Comparison of ENCODE assay signal across 26 cellular contexts in genomic region chr10:133361227-133361626, GRCh38. TPM values are rescaled to one million over a fixed set of nuclear protein-coding genes. Genes with fewer than 3 reads are reported as not detected.
DNase-seq lines count a peak whose midpoint lies in the region; ATAC-seq and TF ChIP-seq lines count a peak whose summit lies in the region.
"Had no signal": no experiment of that assay in that cellular context is flagged by ENCODE, and none has a peak within 500 bp of the region (broad histone marks: within the 10 kb centered on the region; RNA-seq: fewer than 3 reads in every experiment).

No MANE protein-coding gene starts in this region.

- CTCF ChIA-PET in A673 (lab: Charles Lee): interaction anchor here (0.6 kb wide), 1 partner anchor 37 kb away, joined by 4 read pairs; no protein-coding TSS in a partner anchor
- CTCF ChIA-PET in CD4-positive, alpha-beta T cell (lab: Charles Lee): no interaction called here

- BruUV-seq in A673 (replicated peaks; lab: Mats Ljungman, UMichigan): no TSS peak

- DNase-seq in A673 (ENCODE audit: low spot score) (no peak), Peyer's patch (no peak), memory B cell (ENCODE audit: low spot score in 2 of 2) (no peak), NCI-H1048 (lab: John Stamatoyannopoulos, UW) (no peak), thyroid gland (no peak)
- DNase-seq in CD4-positive, alpha-beta T cell: no peak
- DNase-seq: central memory CD4-positive, alpha-beta T cell; DMS79; dorsolateral prefrontal cortex; GF-D8; glutamatergic neuron; kidney glomerular epithelial cell; mammary epithelial cell; NCI-H1436; NCI-H510A; substantia nigra had no signal

- H3K36me3 ChIP-seq in A673 (ENCODE audit: insufficient read depth, low read length, poor library complexity, severe bottlenecking) (peaks cover 21% of the 10 kb centered on the region), Peyer's patch (peaks cover 0 to 46% (median 0%) of the 10 kb centered on the region in 3 donors), thyroid gland (peaks cover 29 to 33% of the 10 kb centered on the region in 2 donors)

- H3K4me3 ChIP-seq in A673 (ENCODE audit: low read depth, low read length, poor library complexity, severe bottlenecking) (no peak overlapping the region), Peyer's patch (no peak overlapping the region), thyroid gland (replicated peaks in 1 of 3) (no peak overlapping the region)
- H3K4me3 ChIP-seq: ascending aorta, dorsolateral prefrontal cortex, GM23338 had no signal

- no peaks in the 10 kb centered on the region for H3K27me3 Mint-ChIP-seq in CD4-positive, alpha-beta T cell
- no peaks in the 10 kb centered on the region for H3K27me3 Mint-ChIP-seq in memory B cell

- peak overlapping the region; percentile 6 for H3K27ac Mint-ChIP-seq in CD4-positive, alpha-beta T cell
- peak overlapping the region; percentile 72 for H3K27ac Mint-ChIP-seq in memory B cell
- H3K27ac Mint-ChIP-seq: GM23338 had no signal

- no peak for ATAC-seq in CD4-positive, alpha-beta T cell (ENCODE audit: poor library complexity)
- ATAC-seq in memory B cell (ENCODE audit: low read depth) (no peak), GM19455 (IDR thresholded peaks at IDR 0.05; ENCODE audit: unreplicated experiment) (no peak)
- ATAC-seq: activated naive CD4-positive, alpha-beta T cell treated with anti-CD3 and anti-CD28 coated beads, Interleukin-2, amount 50 U/mL, for 72 hours; GM23338; Panc1 had no signal

- H3K4me1 ChIP-seq in A673 (ENCODE audit: insufficient read depth, low read length, poor library complexity, severe bottlenecking) (no peaks in the 10 kb centered on the region), Peyer's patch (peaks cover 7 to 55% (median 10%) of the 10 kb centered on the region in 4 donors), thyroid gland (peaks cover 0 to 15% of the 10 kb centered on the region in 2 donors)

- no peak overlapping the region for H3K4me3 Mint-ChIP-seq in CD4-positive, alpha-beta T cell
- peak overlapping the region; percentile 72 for H3K4me3 Mint-ChIP-seq in memory B cell
- H3K4me3 Mint-ChIP-seq: GM23338 had no signal

- no peaks in the 10 kb centered on the region for H3K9me3 Mint-ChIP-seq in CD4-positive, alpha-beta T cell
- H3K9me3 Mint-ChIP-seq in memory B cell: no peaks in the 10 kb centered on the region
- H3K9me3 Mint-ChIP-seq: activated naive CD4-positive, alpha-beta T cell treated with anti-CD3 and anti-CD28 coated beads, Interleukin-2, amount 50 U/mL, for 72 hours; GM23338 had no signal

- POLR2A ChIA-PET in A673 (lab: Charles Lee; ENCODE audit: low non-redundant PET): no interaction called here
- POLR2A ChIA-PET in CD4-positive, alpha-beta T cell (lab: Charles Lee): no interaction called here

- TF ChIP-seq POLR2A in Peyer's patch (IDR thresholded peaks at IDR 0.05): no peak
- no peak for TF ChIP-seq POLR2A in thyroid gland (IDR thresholded peaks at IDR 0.05)

- peak overlapping the region; percentile 6 for H3K27ac ChIP-seq in A673 (ENCODE audit: low read depth, low read length, poor library complexity, severe bottlenecking)
- no peak overlapping the region for H3K27ac ChIP-seq in CD4-positive, alpha-beta T cell (ENCODE audit: low read depth, low read length)
- peak overlapping the region in 3 of 4 donors; percentile 62 to 97 (median 90) for H3K27ac ChIP-seq in Peyer's patch
- no peak overlapping the region for H3K27ac ChIP-seq in thyroid gland
- H3K27ac ChIP-seq: ascending aorta, dorsolateral prefrontal cortex, KMS-11, neutrophil had no signal

- intact Hi-C loops in A673 (cut with micrococcal nuclease; ENCODE audit: unreplicated experiment): no loop called here
- intact Hi-C loops in CD4-positive, alpha-beta T cell (cut with DNase I, micrococcal nuclease): no loop called here
- intact Hi-C loops in thyroid gland (cut with DNase I): no loop called here

- no peaks in the 10 kb centered on the region for H3K9me3 ChIP-seq in A673 (ENCODE audit: low read depth, low read length, poor library complexity, severe bottlenecking)
- no peaks in the 10 kb centered on the region for H3K9me3 ChIP-seq in CD4-positive, alpha-beta T cell (ENCODE audit: control insufficient read depth, low read length)
- no peaks in the 10 kb centered on the region for H3K9me3 ChIP-seq in Peyer's patch
- no peaks in the 10 kb centered on the region for H3K9me3 ChIP-seq in thyroid gland
- H3K9me3 ChIP-seq: ascending aorta, neutrophil had no signal

- no peaks in the 10 kb centered on the region for H3K4me1 Mint-ChIP-seq in CD4-positive, alpha-beta T cell (ENCODE audit: low read depth)
- peaks cover 10% of the 10 kb centered on the region for H3K4me1 Mint-ChIP-seq in memory B cell
- H3K4me1 Mint-ChIP-seq: GM23338 had no signal

- 90 to 94% methylated on average over 5 of the region's 5 CpGs for WGBS in thyroid gland, 2 donors

- H3K27me3 ChIP-seq in A673 (replicated peaks; ENCODE audit: insufficient read depth, low read depth, low read length, poor library complexity) (no peaks in the 10 kb centered on the region), Peyer's patch (no peaks in the 10 kb centered on the region), thyroid gland (no peaks in the 10 kb centered on the region)
- no peaks in the 10 kb centered on the region for H3K27me3 ChIP-seq in CD4-positive, alpha-beta T cell (ENCODE audit: control insufficient read depth, insufficient read depth, low read length)
- H3K27me3 ChIP-seq: ascending aorta had no signal

- H3K36me3 Mint-ChIP-seq in CD4-positive, alpha-beta T cell (ENCODE audit: low read depth): peaks cover 18% of the 10 kb centered on the region
- peaks cover 3% of the 10 kb centered on the region for H3K36me3 Mint-ChIP-seq in memory B cell
- H3K36me3 Mint-ChIP-seq: activated naive CD4-positive, alpha-beta T cell treated with anti-CD3 and anti-CD28 coated beads, Interleukin-2, amount 50 U/mL, for 72 hours had no signal

- TF ChIP-seq CTCF in A673 (conservative IDR thresholded peaks at IDR 0.05; ENCODE audit: low read depth, low read length) (no peak), Peyer's patch (IDR thresholded peaks at IDR 0.05) (no peak), thyroid gland (IDR thresholded peaks at IDR 0.05) (no peak)
- TF ChIP-seq CTCF in CD4-positive, alpha-beta T cell (IDR thresholded peaks at IDR 0.05): no peak

RNA-seq across cellular contexts. Expression of gene FUOM, which starts 3.4 kb away (rescaled TPM):
- total RNA-seq in A673 (2021): 16.0 and 22.3 TPM in 2 replicates
- total RNA-seq in CD4-positive, alpha-beta T cell: 10 to 100 TPM; 10.3 to 11.7 TPM
- total RNA-seq in Peyer's patch: 100 to 1,000 TPM in 3 of 4 donors, 10 to 100 TPM in 1; 88.3 to 214 (median 163) TPM
- 10 to 100 TPM in 3 of 4 donors, 1 to 10 TPM in 1; 7.4 to 25.9 (median 18.9) TPM for total RNA-seq in thyroid gland

RNA-seq across cellular contexts. Expression of gene ECHS1, which starts 11.9 kb away (rescaled TPM):
- 96.3 and 101 TPM in 2 replicates for total RNA-seq in A673 (2021)
- total RNA-seq in CD4-positive, alpha-beta T cell: 1 to 10 TPM; 7.6 to 8.3 TPM
- 100 to 1,000 TPM in 3 of 4 donors, 10 to 100 TPM in 1; 87.5 to 211 (median 172) TPM for total RNA-seq in Peyer's patch
- total RNA-seq in thyroid gland: 100 to 1,000 TPM in 2 of 4 donors, 10 to 100 TPM in 2; 73.9 to 135 (median 99.5) TPM

RNA-seq across cellular contexts. Expression of gene PRAP1, which starts 14.1 kb away (rescaled TPM):
- total RNA-seq in A673 (2021) (not detected in 2 replicates), Peyer's patch (1,000 to 10,000 TPM in 3 of 4 donors, 10 to 100 TPM in 1; 52.8 to 2,204 (median 1,384) TPM), thyroid gland (not detected)
- not detected for total RNA-seq in CD4-positive, alpha-beta T cell
- total RNA-seq: activated naive CD4-positive, alpha-beta T cell treated with anti-CD3 and anti-CD28 coated beads, Interleukin-2, amount 50 U/mL, for 72 hours; ascending aorta; GM23338; HT1080; mammary epithelial cell; pulmonary artery endothelial cell; skeletal muscle tissue had no signal

RNA-seq across cellular contexts. Expression of gene PAOX, which starts 17.8 kb away (rescaled TPM):
- 0.92 and 2.1 TPM in 2 replicates for total RNA-seq in A673 (2021)
- 1 to 10 TPM; 1.9 to 2.6 TPM for total RNA-seq in CD4-positive, alpha-beta T cell
- 10 to 100 TPM; 19.8 to 53.7 (median 36.9) TPM for total RNA-seq in Peyer's patch
- 10 to 100 TPM in 2 of 4 donors, 1 to 10 TPM in 2; 3.5 to 11.0 (median 9.9) TPM for total RNA-seq in thyroid gland

RNA-seq across cellular contexts. Expression of gene CALY, which starts 24.5 kb away (rescaled TPM):
- total RNA-seq in A673 (2021) (0.57 TPM in 1 of 2 replicates, not detected in the other), Peyer's patch (1 to 10 TPM in 2 of 4 donors, under 1 TPM in 1, not detected in 1; 0.88 to 1.6 (median 1.5) TPM), thyroid gland (1 to 10 TPM in 1 of 4 donors, under 1 TPM in 1, not detected in 2; 0.13 to 1.5 TPM)
- total RNA-seq in CD4-positive, alpha-beta T cell: 1 to 10 TPM; 3.8 to 3.9 TPM
- total RNA-seq: activated naive CD4-positive, alpha-beta T cell treated with anti-CD3 and anti-CD28 coated beads, Interleukin-2, amount 50 U/mL, for 72 hours; ascending aorta; mammary epithelial cell; pulmonary artery endothelial cell; skeletal muscle tissue had no signal

Comparison
In these comparisons a context has a peak if more than half of its experiments do, and no peak if none do; other contexts are left out.
1. H3K27ac ChIP-seq: peak in A673 (single experiment) and Peyer's patch (3 of 4); none in CD4-positive, alpha-beta T cell (single experiment) and thyroid gland (0 of 3).
2. RNA of gene ECHS1, which starts 11.9 kb away (total RNA-seq): 87.5 to 211 TPM in Peyer's patch, 73.9 to 135 TPM in thyroid gland and 96.3 to 101 TPM in A673; 7.6 to 8.3 TPM in CD4-positive, alpha-beta T cell; every median in the first group is over 4 times any median in the second.
3. RNA of gene PRAP1, which starts 14.1 kb away (total RNA-seq): 52.8 to 2,204 TPM in Peyer's patch; not detected in A673, not detected in CD4-positive, alpha-beta T cell and not detected in thyroid gland; every median in the first group is over 10 times any median in the second.